ENCODE assay signal across 17 cellular contexts in the genomic region with DNA sequence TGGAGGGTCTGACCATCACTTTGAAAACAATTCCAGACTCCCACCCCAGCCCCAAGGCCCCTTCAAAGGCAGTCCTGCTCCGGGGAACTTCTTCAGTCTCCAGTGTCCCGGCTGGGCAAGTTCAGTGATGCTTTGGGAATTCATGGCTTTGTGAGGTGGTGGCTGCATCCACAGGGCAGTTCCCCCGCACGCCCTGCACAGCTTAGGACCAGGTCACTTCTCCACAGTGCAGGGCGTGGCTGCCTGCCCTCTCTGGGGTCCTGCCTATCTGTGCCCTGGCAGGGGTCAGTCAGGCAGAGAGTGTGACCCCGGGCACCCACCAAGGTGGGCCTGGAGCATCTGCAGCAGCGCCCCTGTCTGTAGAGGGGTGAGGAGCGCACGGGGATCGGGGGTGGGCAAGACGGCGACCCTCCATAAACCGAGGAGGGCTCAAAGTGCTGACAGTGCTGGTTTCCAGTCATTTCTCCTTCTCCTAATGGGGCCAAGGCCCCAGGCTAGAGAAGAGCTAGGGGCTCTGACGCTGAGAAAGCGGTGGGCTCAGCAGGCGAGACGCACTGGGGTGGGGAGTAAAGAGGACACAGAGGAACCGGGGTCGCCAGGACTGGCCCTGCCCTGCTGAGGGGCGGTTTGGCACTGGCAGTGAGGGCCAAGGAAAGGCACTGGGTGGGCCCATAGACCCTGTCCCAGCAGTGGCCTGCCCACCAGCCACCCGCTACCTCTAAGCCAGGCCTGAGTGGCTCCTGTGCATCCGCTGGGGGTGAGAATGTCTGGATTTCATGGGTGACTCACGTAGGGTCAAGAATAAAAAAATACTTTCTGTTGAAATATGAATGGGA. TPM values are rescaled to one million over a fixed set of nuclear protein-coding genes. Genes with fewer than 3 reads are reported as not detected.
A peak's percentile ranks its signal among the peaks of the same experiment; 100 is the strongest.
DNase-seq lines count a peak whose midpoint lies in the region; ATAC-seq, FAIRE-seq and TF ChIP-seq lines count a peak whose summit lies in the region.
"Had no signal": no experiment of that assay in that cellular context is flagged by ENCODE, and none has a peak within 500 bp of the region (broad histone marks: within the 10 kb centered on the region; RNA-seq: fewer than 3 reads in every experiment).

No MANE protein-coding gene starts in this region.

- no peak overlapping the region for H3K4me2 ChIP-seq in astrocyte (ENCODE audit: low read length)
- H3K4me2 ChIP-seq: KMS-11 had no signal

- no peaks in the 10 kb centered on the region for H3K9me3 ChIP-seq in astrocyte (ENCODE audit: insufficient read depth, low read depth, low read length)
- H3K9me3 ChIP-seq in kidney (ENCODE audit: control insufficient read depth in 1 of 2, low read length in 2 of 2) = no peaks in the 10 kb centered on the region
- H3K9me3 ChIP-seq: MG63 had no signal

- H3K27me3 ChIP-seq in astrocyte (ENCODE audit: insufficient read depth, low read length) = no peaks in the 10 kb centered on the region
- H3K27me3 ChIP-seq: MG63 had no signal

- H3K9ac ChIP-seq in astrocyte (ENCODE audit: low read length) (no peak overlapping the region), kidney (ENCODE audit: low read length in 2 of 2) (no peak overlapping the region)
- H3K9ac ChIP-seq: KMS-11 had no signal

- H3K36me3 Mint-ChIP-seq in astrocyte (ENCODE audit: low read depth, unreplicated experiment) = peaks cover 6% of the 10 kb centered on the region
- H3K36me3 Mint-ChIP-seq in stimulated activated effector memory CD8-positive, alpha-beta T cell treated with anti-CD3 and anti-CD28 coated beads, Interleukin-12 subunit alpha, Interleukin-12 subunit beta, amount 100 ng/mL, for 72 hours = peaks cover 21% of the 10 kb centered on the region

- no peaks in the 10 kb centered on the region for H3K36me3 ChIP-seq in astrocyte (ENCODE audit: insufficient read depth, low read length)
- H3K36me3 ChIP-seq in kidney (ENCODE audit: control insufficient read depth in 1 of 2, insufficient read depth in 2 of 2, low read length in 2 of 2) = peaks cover 6 to 8% of the 10 kb centered on the region in 2 donors
- H3K36me3 ChIP-seq: MG63 had no signal

- ATAC-seq in stimulated activated effector memory CD8-positive, alpha-beta T cell treated with anti-CD3 and anti-CD28 coated beads, Interleukin-12 subunit alpha, Interleukin-12 subunit beta, amount 100 ng/mL, for 72 hours = no peak

- H3K4me3 ChIP-seq in astrocyte (ENCODE audit: insufficient read depth, low read depth, low read length) (no peak overlapping the region), kidney (ENCODE audit: low read length in 2 of 2) (no peak overlapping the region)
- H3K4me3 ChIP-seq: MG63 had no signal

- intact Hi-C loops in kidney (cut with DNase I) = no loop called here

- H3K27ac Mint-ChIP-seq in astrocyte (ENCODE audit: unreplicated experiment) = peak overlapping the region; percentile 58
- peak overlapping the region; percentile 73 for H3K27ac Mint-ChIP-seq in stimulated activated effector memory CD8-positive, alpha-beta T cell treated with anti-CD3 and anti-CD28 coated beads, Interleukin-12 subunit alpha, Interleukin-12 subunit beta, amount 100 ng/mL, for 72 hours

- TF ChIP-seq CTCF in astrocyte (IDR thresholded peaks at IDR 0.05; ENCODE audit: insufficient read depth, low read depth, low read length) (no peak), kidney (IDR thresholded peaks at IDR 0.05; ENCODE audit: borderline replicate concordance, extremely low read depth, insufficient read depth) (no peak)

- no peaks in the 10 kb centered on the region for H3K9me3 Mint-ChIP-seq in astrocyte (ENCODE audit: unreplicated experiment)
- no peaks in the 10 kb centered on the region for H3K9me3 Mint-ChIP-seq in stimulated activated effector memory CD8-positive, alpha-beta T cell treated with anti-CD3 and anti-CD28 coated beads, Interleukin-12 subunit alpha, Interleukin-12 subunit beta, amount 100 ng/mL, for 72 hours

- FAIRE-seq in HTR-8/SVneo (lab: Jason Lieb, UNC) (peak; percentile 4), astrocyte (lab: Jason Lieb, UNC) (no peak), kidney (lab: Jason Lieb, UNC) (no peak)

- H2AFZ ChIP-seq in astrocyte (ENCODE audit: low read depth, low read length) = no peak overlapping the region

- no peak for DNase-seq in HTR-8/SVneo (ENCODE audit: insufficient read length, low spot score)
- DNase-seq in astrocyte (ENCODE audit: low read depth) = no peak
- peak; percentile 69 for DNase-seq in kidney
- no peak for DNase-seq in stimulated activated effector memory CD8-positive, alpha-beta T cell treated with anti-CD3 and anti-CD28 coated beads, Interleukin-12 subunit alpha, Interleukin-12 subunit beta, amount 100 ng/mL, for 72 hours (ENCODE audit: low spot score in 2 of 2)
- no peak for DNase-seq in 8988T
- no peak for DNase-seq in DMS53 treated with DMSO at 0.1 percent for 48 hours (lab: John Stamatoyannopoulos, UW; ENCODE audit: unreplicated experiment)
- no peak for DNase-seq in NOMO-1 (lab: John Stamatoyannopoulos, UW; ENCODE audit: unreplicated experiment in 2 of 2)
- DNase-seq: DMS153, MG63, NCI-H1105, NCI-H187, NCI-H2171, NCI-H446 treated with DMSO at 0.1 percent for 48 hours, NCI-H748 treated with DMSO at 0.1 percent for 48 hours, SW 1271 had no signal

- peaks cover 7% of the 10 kb centered on the region for H4K20me1 ChIP-seq in astrocyte (ENCODE audit: insufficient read depth, low read length)

- no peak overlapping the region for H3K4me3 Mint-ChIP-seq in astrocyte (ENCODE audit: unreplicated experiment)
- no peak overlapping the region for H3K4me3 Mint-ChIP-seq in stimulated activated effector memory CD8-positive, alpha-beta T cell treated with anti-CD3 and anti-CD28 coated beads, Interleukin-12 subunit alpha, Interleukin-12 subunit beta, amount 100 ng/mL, for 72 hours

- H3K4me1 ChIP-seq in astrocyte (ENCODE audit: insufficient read depth, low read length) (peaks cover 23% of the 10 kb centered on the region), kidney (ENCODE audit: control insufficient read depth in 1 of 2, insufficient read depth in 1 of 2, low read depth in 1 of 2, low read length in 2 of 2) (peaks cover 0 to 3% of the 10 kb centered on the region in 2 donors)

- H3K4me1 Mint-ChIP-seq in astrocyte (ENCODE audit: low read depth, unreplicated experiment) = peaks cover 23% of the 10 kb centered on the region
- H3K4me1 Mint-ChIP-seq in stimulated activated effector memory CD8-positive, alpha-beta T cell treated with anti-CD3 and anti-CD28 coated beads, Interleukin-12 subunit alpha, Interleukin-12 subunit beta, amount 100 ng/mL, for 72 hours = peaks cover 18% of the 10 kb centered on the region

- H3K79me2 ChIP-seq in astrocyte (ENCODE audit: insufficient read depth, low read length) = no peaks in the 10 kb centered on the region

- no peaks in the 10 kb centered on the region for H3K27me3 Mint-ChIP-seq in astrocyte (ENCODE audit: low read depth, unreplicated experiment)

- H3K27ac ChIP-seq in astrocyte (ENCODE audit: low read depth, low read length) (no peak overlapping the region), kidney (ENCODE audit: low read depth in 2 of 2, low read length in 2 of 2) (no peak overlapping the region)
- H3K27ac ChIP-seq: C4-2B, KMS-11 had no signal

RNA-seq across cellular contexts. Expression of gene ARHGAP27, which starts 4.2 kb away (rescaled TPM):
- total RNA-seq in astrocyte = 4.4 and 10.0 TPM in 2 replicates
- total RNA-seq in kidney = 57.2 TPM
- polyA plus RNA-seq in kidney (ENCODE audit: insufficient read depth, low read depth, low replicate concordance) = 13.3 TPM

RNA-seq across cellular contexts. Expression of gene PLEKHM1, which starts 53.7 kb away (rescaled TPM):
- total RNA-seq in astrocyte = 32.5 and 41.9 TPM in 2 replicates
- total RNA-seq in kidney = 46.6 TPM
- polyA plus RNA-seq in kidney (ENCODE audit: insufficient read depth, low read depth, low replicate concordance) = 13.3 TPM
